ENCODE assay signal across 1 cellular context in the genomic region with DNA sequence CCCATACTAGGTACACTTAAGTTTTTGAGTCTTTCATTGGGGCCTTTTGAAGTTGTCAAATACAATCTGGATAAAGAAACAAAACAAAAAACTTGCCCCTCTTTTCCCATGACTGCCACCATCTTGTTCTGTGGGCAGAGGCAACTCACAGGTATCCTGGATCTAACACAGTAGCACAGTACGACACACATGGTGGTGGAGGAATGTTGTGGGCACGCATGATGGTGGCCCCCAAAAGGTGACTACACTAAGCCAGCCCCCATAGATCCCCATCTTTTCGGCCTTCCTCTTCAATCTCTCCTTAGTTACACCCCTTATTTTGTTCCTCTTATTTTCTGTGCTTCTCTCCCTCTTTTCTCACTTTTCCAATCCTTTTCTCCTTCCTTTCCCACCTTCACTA.
TF ChIP-seq lines count a peak whose summit lies in the region.

No MANE protein-coding gene starts in this region.

TF ChIP-seq in H1, 55 proteins besides CTCF, POLR2A, EP300 and RAD21:
- peak; percentile 86 for TF ChIP-seq POLR2AphosphoS5 (IDR thresholded peaks at IDR 0.05; ENCODE audit: low read depth, low read length)
- no peak for TF ChIP-seq KDM4A (IDR thresholded peaks at IDR 0.05; ENCODE audit: low read depth, low read length, severe bottlenecking)
